1 cellular context compared by ENCODE assay signal in the genomic region with DNA sequence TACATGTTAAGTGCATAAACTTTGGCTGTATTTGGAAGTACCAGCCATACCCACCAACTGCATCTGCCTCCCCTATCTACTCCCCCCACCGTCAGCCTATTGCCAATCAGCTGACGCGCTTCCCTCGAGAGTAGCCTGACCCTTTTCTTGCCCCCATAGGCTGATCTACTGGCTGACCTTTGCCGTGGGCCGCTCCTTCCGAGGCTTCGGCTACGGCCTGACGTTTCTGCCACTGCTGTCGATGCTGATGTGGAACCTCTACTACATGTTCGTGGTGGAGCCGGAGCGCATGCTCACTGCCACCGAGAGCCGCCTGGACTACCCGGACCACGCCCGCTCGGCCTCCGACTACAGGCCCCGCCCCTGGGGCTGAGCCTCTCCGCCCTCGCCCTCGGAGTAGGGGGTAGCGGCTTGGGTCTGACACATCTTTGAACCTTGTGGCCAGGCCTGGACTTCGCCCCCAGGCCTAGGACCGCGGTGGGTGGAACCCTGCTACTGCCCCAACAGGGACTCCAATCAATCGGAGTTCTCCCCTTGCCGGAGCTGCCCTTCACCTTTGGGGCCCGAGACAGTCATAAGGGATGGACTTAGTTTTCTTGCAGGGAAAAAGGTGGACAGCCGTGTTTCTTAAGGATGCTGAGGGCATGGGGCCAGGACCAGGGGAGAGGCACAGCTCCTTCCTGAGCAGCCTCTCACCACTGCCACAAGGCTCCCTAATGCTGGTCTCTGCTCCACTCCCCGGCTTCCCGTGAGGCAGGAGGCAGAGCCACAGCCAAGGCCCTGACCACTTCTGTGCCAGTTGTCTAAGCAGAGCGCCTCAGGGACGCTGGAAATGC.
TF ChIP-seq lines count a peak whose summit lies in the region.

No MANE protein-coding gene starts in this region.

TF ChIP-seq in HepG2, 621 proteins besides CTCF, POLR2A, EP300 and RAD21 (continued from another document and continues in another):
- TF ChIP-seq, protein P1, sequence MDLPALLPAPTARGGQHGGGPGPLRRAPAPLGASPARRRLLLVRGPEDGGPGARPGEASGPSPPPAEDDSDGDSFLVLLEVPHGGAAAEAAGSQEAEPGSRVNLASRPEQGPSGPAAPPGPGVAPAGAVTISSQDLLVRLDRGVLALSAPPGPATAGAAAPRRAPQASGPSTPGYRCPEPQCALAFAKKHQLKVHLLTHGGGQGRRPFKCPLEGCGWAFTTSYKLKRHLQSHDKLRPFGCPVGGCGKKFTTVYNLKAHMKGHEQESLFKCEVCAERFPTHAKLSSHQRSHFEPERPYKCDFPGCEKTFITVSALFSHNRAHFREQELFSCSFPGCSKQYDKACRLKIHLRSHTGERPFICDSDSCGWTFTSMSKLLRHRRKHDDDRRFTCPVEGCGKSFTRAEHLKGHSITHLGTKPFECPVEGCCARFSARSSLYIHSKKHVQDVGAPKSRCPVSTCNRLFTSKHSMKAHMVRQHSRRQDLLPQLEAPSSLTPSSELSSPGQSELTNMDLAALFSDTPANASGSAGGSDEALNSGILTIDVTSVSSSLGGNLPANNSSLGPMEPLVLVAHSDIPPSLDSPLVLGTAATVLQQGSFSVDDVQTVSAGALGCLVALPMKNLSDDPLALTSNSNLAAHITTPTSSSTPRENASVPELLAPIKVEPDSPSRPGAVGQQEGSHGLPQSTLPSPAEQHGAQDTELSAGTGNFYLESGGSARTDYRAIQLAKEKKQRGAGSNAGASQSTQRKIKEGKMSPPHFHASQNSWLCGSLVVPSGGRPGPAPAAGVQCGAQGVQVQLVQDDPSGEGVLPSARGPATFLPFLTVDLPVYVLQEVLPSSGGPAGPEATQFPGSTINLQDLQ (CRISPR knock-in tag; IDR thresholded peaks at IDR 0.05), result no peak
- TF ChIP-seq JARID2 (CRISPR knock-in tag; IDR thresholded peaks at IDR 0.05; ENCODE audit: insufficient replicate concordance) (no peak), CENPT (CRISPR knock-in tag; IDR thresholded peaks at IDR 0.05; ENCODE audit: low read depth) (no peak), KLF11 (CRISPR knock-in tag; IDR thresholded peaks at IDR 0.05) (0 out of 2 replicates have a peak, but pooled peaks have one; percentile 64), ZNF557 (CRISPR knock-in tag; IDR thresholded peaks at IDR 0.05) (no peak; the same call in 1 of the 2 replicates), EZH2 (conservative IDR thresholded peaks at IDR 0.05; ENCODE audit: low read depth, low read length) (no peak), ISX (CRISPR knock-in tag; conservative IDR thresholded peaks at IDR 0.05) (no peak), HMG20B (CRISPR knock-in tag; conservative IDR thresholded peaks at IDR 0.05) (no peak), SPEN (CRISPR knock-in tag; IDR thresholded peaks at IDR 0.05; ENCODE audit: low read depth) (peak; percentile 88; the same call in 1 of the 2 replicates), YEATS4 (CRISPR knock-in tag; IDR thresholded peaks at IDR 0.05; ENCODE audit: borderline replicate concordance) (peak; percentile 81; the same call in 1 of the 2 replicates), FOSL2 (CRISPR knock-in tag; IDR thresholded peaks at IDR 0.05) (peak; percentile 76), ZNF615 (CRISPR knock-in tag; IDR thresholded peaks at IDR 0.05; ENCODE audit: borderline replicate concordance) (no peak; the same call in 1 of the 2 replicates), CBX2 (IDR thresholded peaks at IDR 0.05; ENCODE audit: low read depth, low read length) (no peak), CBX2 (CRISPR knock-in tag; IDR thresholded peaks at IDR 0.05; ENCODE audit: low read depth) (no peak), GATAD1 (CRISPR knock-in tag; IDR thresholded peaks at IDR 0.05) (peak; percentile 72; the same call in 1 of the 2 replicates), MTF1 (CRISPR knock-in tag; IDR thresholded peaks at IDR 0.05) (no peak), CBFB (CRISPR knock-in tag; IDR thresholded peaks at IDR 0.05) (peak; percentile 82), JUN (CRISPR knock-in tag; IDR thresholded peaks at IDR 0.05) (no peak), SALL2 (CRISPR knock-in tag; IDR thresholded peaks at IDR 0.05) (no peak), RFXAP (CRISPR knock-in tag; IDR thresholded peaks at IDR 0.05; ENCODE audit: borderline replicate concordance) (no peak), RBFOX2 (IDR thresholded peaks at IDR 0.05; ENCODE audit: low read depth, low read length) (peak; percentile 87), ZNF724P (CRISPR knock-in tag; IDR thresholded peaks at IDR 0.05; ENCODE audit: borderline replicate concordance) (no peak), ZNF451 (CRISPR knock-in tag; IDR thresholded peaks at IDR 0.05) (no peak), STAT5B (CRISPR knock-in tag; IDR thresholded peaks at IDR 0.05) (no peak), CCDC6 (CRISPR knock-in tag; IDR thresholded peaks at IDR 0.05) (no peak), ZNF614 (CRISPR knock-in tag; IDR thresholded peaks at IDR 0.05; ENCODE audit: borderline replicate concordance) (peak; percentile 82; the same call in 1 of the 2 replicates), RBAK (CRISPR knock-in tag; IDR thresholded peaks at IDR 0.05) (0 out of 2 replicates have a peak, but pooled peaks have one; percentile 60), ZBTB7B (CRISPR knock-in tag; IDR thresholded peaks at IDR 0.05) (peak; percentile 91)
- TF ChIP-seq, protein P2, sequence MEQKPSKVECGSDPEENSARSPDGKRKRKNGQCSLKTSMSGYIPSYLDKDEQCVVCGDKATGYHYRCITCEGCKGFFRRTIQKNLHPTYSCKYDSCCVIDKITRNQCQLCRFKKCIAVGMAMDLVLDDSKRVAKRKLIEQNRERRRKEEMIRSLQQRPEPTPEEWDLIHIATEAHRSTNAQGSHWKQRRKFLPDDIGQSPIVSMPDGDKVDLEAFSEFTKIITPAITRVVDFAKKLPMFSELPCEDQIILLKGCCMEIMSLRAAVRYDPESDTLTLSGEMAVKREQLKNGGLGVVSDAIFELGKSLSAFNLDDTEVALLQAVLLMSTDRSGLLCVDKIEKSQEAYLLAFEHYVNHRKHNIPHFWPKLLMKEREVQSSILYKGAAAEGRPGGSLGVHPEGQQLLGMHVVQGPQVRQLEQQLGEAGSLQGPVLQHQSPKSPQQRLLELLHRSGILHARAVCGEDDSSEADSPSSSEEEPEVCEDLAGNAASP (CRISPR knock-in tag; IDR thresholded peaks at IDR 0.05; ENCODE audit: borderline replicate concordance), result 0 out of 2 replicates have a peak, but pooled peaks have one; percentile 22
- TF ChIP-seq, protein P3, sequence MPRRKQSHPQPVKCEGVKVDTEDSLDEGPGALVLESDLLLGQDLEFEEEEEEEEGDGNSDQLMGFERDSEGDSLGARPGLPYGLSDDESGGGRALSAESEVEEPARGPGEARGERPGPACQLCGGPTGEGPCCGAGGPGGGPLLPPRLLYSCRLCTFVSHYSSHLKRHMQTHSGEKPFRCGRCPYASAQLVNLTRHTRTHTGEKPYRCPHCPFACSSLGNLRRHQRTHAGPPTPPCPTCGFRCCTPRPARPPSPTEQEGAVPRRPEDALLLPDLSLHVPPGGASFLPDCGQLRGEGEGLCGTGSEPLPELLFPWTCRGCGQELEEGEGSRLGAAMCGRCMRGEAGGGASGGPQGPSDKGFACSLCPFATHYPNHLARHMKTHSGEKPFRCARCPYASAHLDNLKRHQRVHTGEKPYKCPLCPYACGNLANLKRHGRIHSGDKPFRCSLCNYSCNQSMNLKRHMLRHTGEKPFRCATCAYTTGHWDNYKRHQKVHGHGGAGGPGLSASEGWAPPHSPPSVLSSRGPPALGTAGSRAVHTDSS (CRISPR knock-in tag; conservative IDR thresholded peaks at IDR 0.05), result no peak
- TF ChIP-seq, protein P4, sequence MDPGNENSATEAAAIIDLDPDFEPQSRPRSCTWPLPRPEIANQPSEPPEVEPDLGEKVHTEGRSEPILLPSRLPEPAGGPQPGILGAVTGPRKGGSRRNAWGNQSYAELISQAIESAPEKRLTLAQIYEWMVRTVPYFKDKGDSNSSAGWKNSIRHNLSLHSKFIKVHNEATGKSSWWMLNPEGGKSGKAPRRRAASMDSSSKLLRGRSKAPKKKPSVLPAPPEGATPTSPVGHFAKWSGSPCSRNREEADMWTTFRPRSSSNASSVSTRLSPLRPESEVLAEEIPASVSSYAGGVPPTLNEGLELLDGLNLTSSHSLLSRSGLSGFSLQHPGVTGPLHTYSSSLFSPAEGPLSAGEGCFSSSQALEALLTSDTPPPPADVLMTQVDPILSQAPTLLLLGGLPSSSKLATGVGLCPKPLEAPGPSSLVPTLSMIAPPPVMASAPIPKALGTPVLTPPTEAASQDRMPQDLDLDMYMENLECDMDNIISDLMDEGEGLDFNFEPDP (CRISPR knock-in tag; conservative IDR thresholded peaks at IDR 0.05), result no peak
- TF ChIP-seq, protein P5, sequence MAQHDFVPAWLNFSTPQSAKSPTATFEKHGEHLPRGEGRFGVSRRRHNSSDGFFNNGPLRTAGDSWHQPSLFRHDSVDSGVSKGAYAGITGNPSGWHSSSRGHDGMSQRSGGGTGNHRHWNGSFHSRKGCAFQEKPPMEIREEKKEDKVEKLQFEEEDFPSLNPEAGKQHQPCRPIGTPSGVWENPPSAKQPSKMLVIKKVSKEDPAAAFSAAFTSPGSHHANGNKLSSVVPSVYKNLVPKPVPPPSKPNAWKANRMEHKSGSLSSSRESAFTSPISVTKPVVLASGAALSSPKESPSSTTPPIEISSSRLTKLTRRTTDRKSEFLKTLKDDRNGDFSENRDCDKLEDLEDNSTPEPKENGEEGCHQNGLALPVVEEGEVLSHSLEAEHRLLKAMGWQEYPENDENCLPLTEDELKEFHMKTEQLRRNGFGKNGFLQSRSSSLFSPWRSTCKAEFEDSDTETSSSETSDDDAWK (CRISPR knock-in tag; IDR thresholded peaks at IDR 0.05), result no peak
- TF ChIP-seq, protein P6, sequence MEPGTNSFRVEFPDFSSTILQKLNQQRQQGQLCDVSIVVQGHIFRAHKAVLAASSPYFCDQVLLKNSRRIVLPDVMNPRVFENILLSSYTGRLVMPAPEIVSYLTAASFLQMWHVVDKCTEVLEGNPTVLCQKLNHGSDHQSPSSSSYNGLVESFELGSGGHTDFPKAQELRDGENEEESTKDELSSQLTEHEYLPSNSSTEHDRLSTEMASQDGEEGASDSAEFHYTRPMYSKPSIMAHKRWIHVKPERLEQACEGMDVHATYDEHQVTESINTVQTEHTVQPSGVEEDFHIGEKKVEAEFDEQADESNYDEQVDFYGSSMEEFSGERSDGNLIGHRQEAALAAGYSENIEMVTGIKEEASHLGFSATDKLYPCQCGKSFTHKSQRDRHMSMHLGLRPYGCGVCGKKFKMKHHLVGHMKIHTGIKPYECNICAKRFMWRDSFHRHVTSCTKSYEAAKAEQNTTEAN (CRISPR knock-in tag; conservative IDR thresholded peaks at IDR 0.05), result 0 out of 2 replicates have a peak, but pooled peaks have one; percentile 65
- TF ChIP-seq, protein P7, sequence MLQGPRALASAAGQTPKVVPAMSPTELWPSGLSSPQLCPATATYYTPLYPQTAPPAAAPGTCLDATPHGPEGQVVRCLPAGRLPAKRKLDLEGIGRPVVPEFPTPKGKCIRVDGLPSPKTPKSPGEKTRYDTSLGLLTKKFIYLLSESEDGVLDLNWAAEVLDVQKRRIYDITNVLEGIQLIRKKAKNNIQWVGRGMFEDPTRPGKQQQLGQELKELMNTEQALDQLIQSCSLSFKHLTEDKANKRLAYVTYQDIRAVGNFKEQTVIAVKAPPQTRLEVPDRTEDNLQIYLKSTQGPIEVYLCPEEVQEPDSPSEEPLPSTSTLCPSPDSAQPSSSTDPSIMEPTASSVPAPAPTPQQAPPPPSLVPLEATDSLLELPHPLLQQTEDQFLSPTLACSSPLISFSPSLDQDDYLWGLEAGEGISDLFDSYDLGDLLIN (CRISPR knock-in tag; IDR thresholded peaks at IDR 0.05; ENCODE audit: borderline replicate concordance), result no peak
- TF ChIP-seq, protein P8, sequence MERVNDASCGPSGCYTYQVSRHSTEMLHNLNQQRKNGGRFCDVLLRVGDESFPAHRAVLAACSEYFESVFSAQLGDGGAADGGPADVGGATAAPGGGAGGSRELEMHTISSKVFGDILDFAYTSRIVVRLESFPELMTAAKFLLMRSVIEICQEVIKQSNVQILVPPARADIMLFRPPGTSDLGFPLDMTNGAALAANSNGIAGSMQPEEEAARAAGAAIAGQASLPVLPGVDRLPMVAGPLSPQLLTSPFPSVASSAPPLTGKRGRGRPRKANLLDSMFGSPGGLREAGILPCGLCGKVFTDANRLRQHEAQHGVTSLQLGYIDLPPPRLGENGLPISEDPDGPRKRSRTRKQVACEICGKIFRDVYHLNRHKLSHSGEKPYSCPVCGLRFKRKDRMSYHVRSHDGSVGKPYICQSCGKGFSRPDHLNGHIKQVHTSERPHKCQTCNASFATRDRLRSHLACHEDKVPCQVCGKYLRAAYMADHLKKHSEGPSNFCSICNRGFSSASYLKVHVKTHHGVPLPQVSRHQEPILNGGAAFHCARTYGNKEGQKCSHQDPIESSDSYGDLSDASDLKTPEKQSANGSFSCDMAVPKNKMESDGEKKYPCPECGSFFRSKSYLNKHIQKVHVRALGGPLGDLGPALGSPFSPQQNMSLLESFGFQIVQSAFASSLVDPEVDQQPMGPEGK (CRISPR knock-in tag; IDR thresholded peaks at IDR 0.05), result peak; percentile 65; the same call in 1 of the 2 replicates
- TF ChIP-seq, protein P9, sequence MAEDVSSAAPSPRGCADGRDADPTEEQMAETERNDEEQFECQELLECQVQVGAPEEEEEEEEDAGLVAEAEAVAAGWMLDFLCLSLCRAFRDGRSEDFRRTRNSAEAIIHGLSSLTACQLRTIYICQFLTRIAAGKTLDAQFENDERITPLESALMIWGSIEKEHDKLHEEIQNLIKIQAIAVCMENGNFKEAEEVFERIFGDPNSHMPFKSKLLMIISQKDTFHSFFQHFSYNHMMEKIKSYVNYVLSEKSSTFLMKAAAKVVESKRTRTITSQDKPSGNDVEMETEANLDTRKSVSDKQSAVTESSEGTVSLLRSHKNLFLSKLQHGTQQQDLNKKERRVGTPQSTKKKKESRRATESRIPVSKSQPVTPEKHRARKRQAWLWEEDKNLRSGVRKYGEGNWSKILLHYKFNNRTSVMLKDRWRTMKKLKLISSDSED (CRISPR knock-in tag; IDR thresholded peaks at IDR 0.05), result no peak
- TF ChIP-seq, protein P10, sequence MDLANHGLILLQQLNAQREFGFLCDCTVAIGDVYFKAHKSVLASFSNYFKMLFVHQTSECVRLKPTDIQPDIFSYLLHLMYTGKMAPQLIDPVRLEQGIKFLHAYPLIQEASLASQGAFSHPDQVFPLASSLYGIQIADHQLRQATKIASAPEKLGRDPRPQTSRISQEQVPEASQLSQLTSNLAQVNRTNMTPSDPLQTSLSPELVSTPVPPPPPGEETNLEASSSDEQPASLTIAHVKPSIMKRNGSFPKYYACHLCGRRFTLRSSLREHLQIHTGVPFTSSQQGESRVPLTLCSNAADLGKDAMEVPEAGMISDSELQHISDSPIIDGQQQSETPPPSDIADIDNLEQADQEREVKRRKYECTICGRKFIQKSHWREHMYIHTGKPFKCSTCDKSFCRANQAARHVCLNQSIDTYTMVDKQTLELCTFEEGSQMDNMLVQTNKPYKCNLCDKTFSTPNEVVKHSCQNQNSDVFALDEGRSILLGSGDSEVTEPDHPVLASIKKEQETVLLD (CRISPR knock-in tag; IDR thresholded peaks at IDR 0.05; ENCODE audit: low read depth), result peak; percentile 44; the same call in 1 of the 2 replicates
- TF ChIP-seq, protein P11, sequence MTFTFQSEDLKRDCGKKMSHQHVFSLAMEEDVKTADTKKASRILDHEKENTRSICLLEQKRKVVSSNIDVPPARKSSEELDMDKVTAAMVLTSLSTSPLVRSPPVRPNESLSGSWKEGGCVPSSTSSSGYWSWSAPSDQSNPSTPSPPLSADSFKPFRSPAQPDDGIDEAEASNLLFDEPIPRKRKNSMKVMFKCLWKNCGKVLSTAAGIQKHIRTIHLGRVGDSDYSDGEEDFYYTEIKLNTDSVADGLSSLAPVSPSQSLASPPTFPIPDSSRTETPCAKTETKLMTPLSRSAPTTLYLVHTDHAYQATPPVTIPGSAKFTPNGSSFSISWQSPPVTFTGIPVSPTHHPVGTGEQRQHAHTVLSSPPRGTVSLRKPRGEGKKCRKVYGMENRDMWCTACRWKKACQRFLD (CRISPR knock-in tag; IDR thresholded peaks at IDR 0.05; ENCODE audit: borderline replicate concordance), result no peak
